Comparison of ENCODE assay signal across 1 cellular context in the genomic region with DNA sequence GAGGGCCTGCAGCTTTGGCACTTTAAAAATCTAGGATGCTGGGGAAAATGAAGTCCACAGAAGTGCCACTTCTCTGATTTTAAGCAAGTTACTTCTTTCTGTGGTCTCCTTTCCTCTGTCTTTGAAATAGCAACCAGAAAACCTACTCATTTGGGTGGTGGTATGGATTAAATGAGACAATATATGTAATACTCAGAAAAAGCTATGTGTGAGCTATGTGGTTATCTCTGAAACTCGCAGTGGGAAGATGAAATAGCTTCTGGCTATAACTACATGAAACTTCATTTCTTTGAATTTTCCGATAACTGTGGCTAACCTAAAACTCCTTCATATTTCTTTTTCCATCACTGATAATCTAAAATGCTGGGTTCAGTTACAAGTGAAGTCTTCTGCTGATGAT.
TF ChIP-seq lines count a peak whose summit lies in the region.

No MANE protein-coding gene starts in this region.

TF ChIP-seq in H1, 55 proteins besides CTCF, POLR2A, EP300 and RAD21:
- no peak for TF ChIP-seq EZH2 (IDR thresholded peaks at IDR 0.05; ENCODE audit: low read depth, low read length, severe bottlenecking)
- no peak for TF ChIP-seq GABPA (IDR thresholded peaks at IDR 0.05; ENCODE audit: borderline replicate concordance, insufficient read depth, low read length)
- TF ChIP-seq TEAD4 (IDR thresholded peaks at IDR 0.05; ENCODE audit: low read depth, low read length): no peak
- no peak for TF ChIP-seq CHD1 (IDR thresholded peaks at IDR 0.05; ENCODE audit: low read depth, low read length)
